Comparison of ENCODE assay signal across 1 cellular context in genomic region chr6:27479319-27480182, GRCh38.
A peak's percentile ranks its signal among the peaks of the same experiment; 100 is the strongest.
TF ChIP-seq lines count a peak whose summit lies in the region.

No MANE protein-coding gene starts in this region.

TF ChIP-seq in HepG2, 621 proteins besides CTCF, POLR2A, EP300 and RAD21 (continued from another document and continues in another):
- TF ChIP-seq NR0B2 (CRISPR knock-in tag; IDR thresholded peaks at IDR 0.05) (no peak), DBP (CRISPR knock-in tag; IDR thresholded peaks at IDR 0.05; ENCODE audit: not compliant biosample characterization) (no peak), ZNF784 (CRISPR knock-in tag; IDR thresholded peaks at IDR 0.05; ENCODE audit: borderline replicate concordance) (no peak), ZBTB7A (CRISPR knock-in tag; IDR thresholded peaks at IDR 0.05) (no peak), NFIC (IDR thresholded peaks at IDR 0.05; ENCODE audit: low read length) (peak; percentile 77), ATAD3A (CRISPR knock-in tag; IDR thresholded peaks at IDR 0.05) (no peak), HNF4A (CRISPR knock-in tag; IDR thresholded peaks at IDR 0.05) (peak; percentile 27; the same call in 1 of the 2 replicates), ZNF10 (CRISPR knock-in tag; IDR thresholded peaks at IDR 0.05; ENCODE audit: borderline replicate concordance, low read depth) (no peak), ZNF709 (CRISPR knock-in tag; IDR thresholded peaks at IDR 0.05) (0 out of 2 replicates have a peak, but pooled peaks have one; percentile 44), ZNF18 (CRISPR knock-in tag; IDR thresholded peaks at IDR 0.05; ENCODE audit: insufficient replicate concordance) (peak; percentile 26), TP53 (CRISPR knock-in tag; conservative IDR thresholded peaks at IDR 0.05) (no peak; the same call in 1 of the 2 replicates), TOPORS (CRISPR knock-in tag; IDR thresholded peaks at IDR 0.05) (peak; percentile 38; the same call in 1 of the 2 replicates), ZFP37 (CRISPR knock-in tag; IDR thresholded peaks at IDR 0.05; ENCODE audit: borderline replicate concordance) (no peak; the same call in 1 of the 2 replicates), ZNF788 (CRISPR knock-in tag; IDR thresholded peaks at IDR 0.05; ENCODE audit: borderline replicate concordance) (peak; percentile 39; the same call in 1 of the 2 replicates), ZSCAN25 (CRISPR knock-in tag; IDR thresholded peaks at IDR 0.05) (no peak), ATF2 (CRISPR knock-in tag; IDR thresholded peaks at IDR 0.05) (peak; percentile 57; the same call in 1 of the 2 replicates), CHCHD3 (CRISPR knock-in tag; IDR thresholded peaks at IDR 0.05) (no peak), FOXO1 (CRISPR knock-in tag; IDR thresholded peaks at IDR 0.05) (peak; percentile 51; the same call in 1 of the 2 replicates), FOXM1 (CRISPR knock-in tag; IDR thresholded peaks at IDR 0.05) (no peak), SKI (IDR thresholded peaks at IDR 0.05; ENCODE audit: partially characterized antibody) (peak; percentile 31), JDP2 (CRISPR knock-in tag; IDR thresholded peaks at IDR 0.05; ENCODE audit: borderline replicate concordance) (no peak), CAMTA2 (CRISPR knock-in tag; IDR thresholded peaks at IDR 0.05; ENCODE audit: borderline replicate concordance) (no peak), SIN3A (IDR thresholded peaks at IDR 0.05; ENCODE audit: borderline replicate concordance, low read depth, low read length) (no peak), ZSCAN12 (CRISPR knock-in tag; IDR thresholded peaks at IDR 0.05) (0 out of 2 replicates have a peak, but pooled peaks have one; percentile 48), REXO4 (CRISPR knock-in tag; IDR thresholded peaks at IDR 0.05; ENCODE audit: borderline replicate concordance) (no peak), THAP8 (CRISPR knock-in tag; IDR thresholded peaks at IDR 0.05; ENCODE audit: borderline replicate concordance) (no peak), HES4 (CRISPR knock-in tag; IDR thresholded peaks at IDR 0.05; ENCODE audit: borderline replicate concordance) (no peak), FOXP4 (CRISPR knock-in tag; IDR thresholded peaks at IDR 0.05) (peak; percentile 76), ZNF317 (CRISPR knock-in tag; IDR thresholded peaks at IDR 0.05) (peak; percentile 85), ZNF543 (CRISPR knock-in tag; IDR thresholded peaks at IDR 0.05) (peak; percentile 77; the same call in 1 of the 2 replicates), JARID2 (CRISPR knock-in tag; IDR thresholded peaks at IDR 0.05; ENCODE audit: insufficient replicate concordance) (peak; percentile 44), MAFF (IDR thresholded peaks at IDR 0.05; ENCODE audit: low read depth, low read length) (no peak), TFE3 (CRISPR knock-in tag; IDR thresholded peaks at IDR 0.05) (peak; percentile 42; the same call in 1 of the 2 replicates), CREB3 (CRISPR knock-in tag; IDR thresholded peaks at IDR 0.05) (no peak; the same call in 1 of the 2 replicates), DMTF1 (CRISPR knock-in tag; IDR thresholded peaks at IDR 0.05) (no peak), SRF (IDR thresholded peaks at IDR 0.05; ENCODE audit: low read depth, low read length) (no peak), HOXA7 (CRISPR knock-in tag; IDR thresholded peaks at IDR 0.05) (no peak), ZSCAN31 (CRISPR knock-in tag; IDR thresholded peaks at IDR 0.05; ENCODE audit: low read depth) (peak; percentile 45; the same call in 1 of the 2 replicates), ZBTB3 (CRISPR knock-in tag; IDR thresholded peaks at IDR 0.05; ENCODE audit: borderline replicate concordance, low read depth) (no peak; the same call in 1 of the 2 replicates), ZNF124 (CRISPR knock-in tag; IDR thresholded peaks at IDR 0.05) (peak; percentile 91; the same call in 1 of the 2 replicates), ZNF264 (CRISPR knock-in tag; IDR thresholded peaks at IDR 0.05) (0 out of 2 replicates have a peak, but pooled peaks have one; percentile 25), PBX2 (CRISPR knock-in tag; IDR thresholded peaks at IDR 0.05) (no peak), MYC (CRISPR knock-in tag; IDR thresholded peaks at IDR 0.05; ENCODE audit: borderline replicate concordance) (no peak), ZBTB25 (CRISPR knock-in tag; IDR thresholded peaks at IDR 0.05) (peak; percentile 94), MAFG (CRISPR knock-in tag; IDR thresholded peaks at IDR 0.05) (no peak)
